In the genomic region with DNA sequence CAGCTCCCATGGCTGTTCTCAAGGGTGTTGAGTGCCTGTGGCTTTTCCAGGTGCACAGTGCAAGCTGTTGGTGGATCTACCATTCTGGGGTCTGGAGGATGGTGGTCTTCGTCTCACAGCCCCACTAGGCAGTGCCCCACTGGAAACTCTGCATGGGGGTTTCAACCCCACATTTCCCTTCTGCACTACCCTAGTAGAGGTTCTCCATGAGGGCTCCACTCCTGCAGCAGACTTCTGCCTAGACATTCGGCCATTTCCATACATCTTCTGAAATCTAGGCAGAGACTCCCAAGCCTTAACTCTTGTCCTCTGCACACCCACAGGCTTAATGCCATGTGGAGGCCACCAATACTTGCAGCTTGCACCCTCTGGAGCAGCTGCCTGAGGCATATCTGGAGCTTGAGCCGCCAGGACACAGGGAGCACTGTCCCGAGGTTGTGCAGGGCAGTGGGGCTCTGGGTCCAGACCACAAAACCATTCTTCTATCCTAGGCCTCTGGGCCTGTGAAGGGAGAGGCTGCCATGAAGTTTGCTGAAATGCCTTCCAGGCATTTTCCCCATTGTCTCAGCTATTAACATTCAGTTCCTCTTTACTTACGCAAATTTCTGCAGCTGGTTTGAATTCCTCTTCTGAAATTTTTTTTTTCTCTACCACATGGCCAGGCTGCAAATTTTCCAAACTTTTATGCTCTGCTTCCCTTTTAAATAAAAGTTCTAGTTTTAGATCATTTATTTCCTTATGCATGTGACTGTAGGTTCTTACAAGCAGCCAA, we compare ENCODE assay signal across 27 cellular contexts. TPM values are rescaled to one million over a fixed set of nuclear protein-coding genes. Genes with fewer than 3 reads are reported as not detected.
"Had no signal": no experiment of that assay in that cellular context is flagged by ENCODE, and none has a peak within 500 bp of the region (broad histone marks: within the 10 kb centered on the region; RNA-seq: fewer than 3 reads in every experiment).

No MANE protein-coding gene starts in this region.

- DNase-seq: activated CD4-positive, alpha-beta T cell treated with anti-CD3 and anti-CD28 coated beads for 36 hours; activated CD4-positive, alpha-beta T cell treated with anti-CD3 and anti-CD28 coated beads, Interleukin-2, amount 50 U/mL, for 48 hours; cerebellar nuclear complex; cortex of kidney; effector CD4-positive, alpha-beta T cell; gastrocnemius medialis; head of caudate nucleus; kidney; right lobe of liver; small intestine; stimulated activated CD4-positive, alpha-beta T cell treated with anti-CD3 and anti-CD28 coated beads, Interleukin-15, amount 100 ng/mL, for 24 hours; stimulated activated CD4-positive, alpha-beta T cell treated with anti-CD3 and anti-CD28 coated beads, Interleukin-2, amount 100 ng/mL, for 48 hours; transverse colon had no signal

- FAIRE-seq: bronchial epithelial cell, kidney, small intestine had no signal

- H3K27ac Mint-ChIP-seq: activated CD4-positive, alpha-beta T cell treated with anti-CD3 and anti-CD28 coated beads for 36 hours; activated naive CD8-positive, alpha-beta T cell; activated T-helper 1 cell treated with anti-CD3 and anti-CD28 coated beads, Interleukin-12 subunit alpha, Interleukin-12 subunit beta, Interleukin-2, Interleukin-4 antibody, amounts not matched to agents 30 ng/mL and 10 ng/mL and 1 ng/mL, durations not matched to agents 14 hours and 24 hours and 36 hours; mesothelial cell of epicardium; natural killer cell treated with Interleukin-12 subunit alpha and Interleukin-12 subunit beta and Interleukin-15 and Interleukin-18, amount 100 ng/mL, for 72 hours; stimulated activated naive CD8-positive, alpha-beta T cell treated with anti-CD3 and anti-CD28 coated beads, Interleukin-15, Interleukin-2, amounts not matched to agents 100 ng/mL and 50 ng/mL, for 24 hours; WTC11 had no signal

- H2AFZ ChIP-seq: parathyroid adenoma had no signal

- H3K9me3 ChIP-seq: gastrocnemius medialis, neutrophil, right lobe of liver, vagina had no signal

- H3K4me1 Mint-ChIP-seq: activated CD4-positive, alpha-beta T cell treated with anti-CD3 and anti-CD28 coated beads for 36 hours; mesothelial cell of epicardium had no signal

- H3K79me2 ChIP-seq: parathyroid adenoma had no signal

- H3K4me1 ChIP-seq: parathyroid adenoma, right lobe of liver, suprapubic skin, transverse colon, vagina had no signal

- H3K27me3 Mint-ChIP-seq: activated CD4-positive, alpha-beta T cell treated with anti-CD3 and anti-CD28 coated beads for 36 hours; activated naive CD8-positive, alpha-beta T cell had no signal

- H3K36me3 Mint-ChIP-seq: mesothelial cell of epicardium; natural killer cell treated with Interleukin-12 subunit alpha and Interleukin-12 subunit beta and Interleukin-15 and Interleukin-18, amount 100 ng/mL, for 72 hours had no signal

- H3K9ac ChIP-seq: parathyroid adenoma had no signal

- ATAC-seq: activated CD4-positive, alpha-beta T cell treated with anti-CD3 and anti-CD28 coated beads for 36 hours; esophagus mucosa; gastrocnemius medialis; left lobe of liver; natural killer cell treated with Interleukin-12 subunit alpha and Interleukin-12 subunit beta and Interleukin-15 and Interleukin-18, amount 100 ng/mL, for 72 hours; WTC11 had no signal

- H3K27me3 ChIP-seq: gastrocnemius medialis, right lobe of liver, suprapubic skin, transverse colon, vagina had no signal

- H3K27ac ChIP-seq: gastrocnemius medialis, neutrophil, parathyroid adenoma, right lobe of liver, suprapubic skin, transverse colon, vagina had no signal

- H3K4me3 ChIP-seq: gastrocnemius medialis, lung, right lobe of liver, suprapubic skin, transverse colon, vagina had no signal

- H3K4me3 Mint-ChIP-seq: activated CD4-positive, alpha-beta T cell treated with anti-CD3 and anti-CD28 coated beads for 36 hours; activated naive CD8-positive, alpha-beta T cell; activated T-helper 1 cell treated with anti-CD3 and anti-CD28 coated beads, Interleukin-12 subunit alpha, Interleukin-12 subunit beta, Interleukin-2, Interleukin-4 antibody, amounts not matched to agents 30 ng/mL and 10 ng/mL and 1 ng/mL, durations not matched to agents 14 hours and 24 hours and 36 hours; mesothelial cell of epicardium; natural killer cell treated with Interleukin-12 subunit alpha and Interleukin-12 subunit beta and Interleukin-15 and Interleukin-18, amount 100 ng/mL, for 72 hours; stimulated activated naive CD8-positive, alpha-beta T cell treated with anti-CD3 and anti-CD28 coated beads, Interleukin-15, Interleukin-2, amounts not matched to agents 100 ng/mL and 50 ng/mL, for 24 hours; WTC11 had no signal

- H3K9me3 Mint-ChIP-seq: activated T-helper 1 cell treated with anti-CD3 and anti-CD28 coated beads, Interleukin-12 subunit alpha, Interleukin-12 subunit beta, Interleukin-2, Interleukin-4 antibody, amounts not matched to agents 30 ng/mL and 10 ng/mL and 1 ng/mL, durations not matched to agents 14 hours and 24 hours and 36 hours; natural killer cell treated with Interleukin-12 subunit alpha and Interleukin-12 subunit beta and Interleukin-15 and Interleukin-18, amount 100 ng/mL, for 72 hours had no signal

- H3K36me3 ChIP-seq: gastrocnemius medialis, neutrophil, right lobe of liver, suprapubic skin, transverse colon, vagina had no signal

RNA-seq across cellular contexts. Expression of a gene that starts 8.8 kb away (rescaled TPM):
- total RNA-seq: activated CD4-positive, alpha-beta T cell treated with anti-CD3 and anti-CD28 coated beads for 36 hours; activated T-helper 1 cell treated with anti-CD3 and anti-CD28 coated beads, Interleukin-12 subunit alpha, Interleukin-12 subunit beta, Interleukin-2, Interleukin-4 antibody, amounts not matched to agents 30 ng/mL and 10 ng/mL and 1 ng/mL, durations not matched to agents 14 hours and 24 hours and 36 hours; natural killer cell treated with Interleukin-12 subunit alpha and Interleukin-12 subunit beta and Interleukin-15 and Interleukin-18, amount 100 ng/mL, for 72 hours had no signal
